ENCODE assay signal across 22 cellular contexts in the genomic region with DNA sequence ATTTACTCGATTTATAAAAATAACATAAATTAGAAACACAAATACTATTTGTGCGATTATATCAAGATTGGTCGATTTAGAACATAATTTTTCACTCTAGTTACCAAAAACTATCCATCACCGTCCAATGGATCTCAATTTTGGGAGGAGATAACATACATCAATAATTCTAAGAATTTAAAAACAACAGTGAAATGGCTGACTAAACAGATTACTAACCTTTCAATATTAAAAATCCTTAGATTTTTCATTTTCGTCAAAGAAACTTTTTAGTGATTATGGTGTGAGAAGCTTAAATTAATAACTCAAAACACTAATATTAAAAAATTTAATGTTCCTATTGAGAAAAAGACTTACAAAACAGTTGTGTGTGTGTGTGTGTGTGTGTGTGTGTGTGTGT.
A peak's percentile ranks its signal among the peaks of the same experiment; 100 is the strongest.
DNase-seq lines count a peak whose midpoint lies in the region; ATAC-seq, FAIRE-seq and TF ChIP-seq lines count a peak whose summit lies in the region.
"Had no signal": no experiment of that assay in that cellular context is flagged by ENCODE, and none has a peak within 500 bp of the region (broad histone marks: within the 10 kb centered on the region; RNA-seq: fewer than 3 reads in every experiment).

No MANE protein-coding gene starts in this region.

- CTCF ChIA-PET in A673 (lab: Charles Lee), result no interaction called here

- H3K36me3 Mint-ChIP-seq in T-helper 17 cell (ENCODE audit: low read depth), result peaks cover 3% of the 10 kb centered on the region

- DNase-seq in D721Med (ENCODE audit: insufficient read length, low spot score), result no peak
- DNase-seq in T-helper 17 cell, result no peak
- DNase-seq in kidney, result no peak
- DNase-seq in NCI-H748 treated with DMSO at 0.1 percent for 48 hours (lab: John Stamatoyannopoulos, UW), result no peak
- DNase-seq in A673 (ENCODE audit: low spot score), result no peak
- DNase-seq: ACHN; AML-193; BE2C; CD4-positive, alpha-beta T cell; CD8-positive, alpha-beta memory T cell; DMS53; DMS79 treated with DMSO at 0.1 percent for 48 hours; GF-D8; H9; HFFc6 had no signal

- peaks cover 6 to 32% of the 10 kb centered on the region in 2 donors for H3K36me3 ChIP-seq in kidney (ENCODE audit: control insufficient read depth in 1 of 2, insufficient read depth in 2 of 2, low read length in 2 of 2)
- no peaks in the 10 kb centered on the region for H3K36me3 ChIP-seq in A673 (ENCODE audit: insufficient read depth, low read length, poor library complexity, severe bottlenecking)

- no peak overlapping the region for H3K4me3 Mint-ChIP-seq in T-helper 17 cell
- H3K4me3 Mint-ChIP-seq: CD14-positive monocyte; CD4-positive, alpha-beta T cell; CD8-positive, alpha-beta memory T cell; GM23338; H9; HFFc6 had no signal

- H3K4me1 Mint-ChIP-seq in T-helper 17 cell, result peaks cover 26% of the 10 kb centered on the region

- no peak overlapping the region for H3K4me3 ChIP-seq in kidney (ENCODE audit: low read length in 2 of 2)
- no peak overlapping the region for H3K4me3 ChIP-seq in A673 (ENCODE audit: low read depth, low read length, poor library complexity, severe bottlenecking)
- H3K4me3 ChIP-seq: BLaER1 treated with 17β-estradiol and CSF1 and Interleukin-3, amounts not matched to agents 10 nM and 100 nM; GM23338 had no signal

- H3K27me3 ChIP-seq in A673 (replicated peaks; ENCODE audit: insufficient read depth, low read depth, low read length, poor library complexity), result no peaks in the 10 kb centered on the region
- H3K27me3 ChIP-seq: BE2C; BLaER1 treated with 17β-estradiol and CSF1 and Interleukin-3, amounts not matched to agents 10 nM and 100 nM had no signal

- intact Hi-C loops in kidney (cut with DNase I), result no loop called here
- intact Hi-C loops in A673 (cut with micrococcal nuclease; ENCODE audit: unreplicated experiment), result no loop called here

- H3K4me1 ChIP-seq in kidney (ENCODE audit: control insufficient read depth in 1 of 2, insufficient read depth in 1 of 2, low read depth in 1 of 2, low read length in 2 of 2) (no peaks in the 10 kb centered on the region), A673 (ENCODE audit: insufficient read depth, low read length, poor library complexity, severe bottlenecking) (no peaks in the 10 kb centered on the region)
- H3K4me1 ChIP-seq: BE2C had no signal

- FAIRE-seq in D721Med (lab: Jason Lieb, UNC) (peak; percentile 55), kidney (lab: Jason Lieb, UNC) (peak; percentile 17)
- FAIRE-seq: GM12891, GM18507 had no signal

- H3K27me3 Mint-ChIP-seq in T-helper 17 cell, result no peaks in the 10 kb centered on the region
- H3K27me3 Mint-ChIP-seq: CD4-positive, alpha-beta T cell; CD8-positive, alpha-beta memory T cell had no signal

- ATAC-seq in T-helper 17 cell, result no peak
- ATAC-seq in HG03108 (IDR thresholded peaks at IDR 0.05; ENCODE audit: unreplicated experiment), result no peak
- ATAC-seq: GM23338, HCT116 had no signal

- BruUV-seq in A673 (replicated peaks; lab: Mats Ljungman, UMichigan), result no TSS peak

- H3K27ac Mint-ChIP-seq in T-helper 17 cell, result peak overlapping the region; percentile 65
- H3K27ac Mint-ChIP-seq: CD4-positive, alpha-beta T cell; CD8-positive, alpha-beta memory T cell; GM23338; HFFc6 had no signal

- no peak overlapping the region for H3K27ac ChIP-seq in kidney (ENCODE audit: low read depth in 2 of 2, low read length in 2 of 2)
- no peak overlapping the region for H3K27ac ChIP-seq in A673 (ENCODE audit: low read depth, low read length, poor library complexity, severe bottlenecking)
- H3K27ac ChIP-seq: BLaER1 treated with 17β-estradiol and CSF1 and Interleukin-3, amounts not matched to agents 10 nM and 100 nM had no signal

- POLR2A ChIA-PET in A673 (lab: Charles Lee; ENCODE audit: low non-redundant PET), result no interaction called here

- H3K9ac ChIP-seq in kidney (ENCODE audit: low read length in 2 of 2), result no peak overlapping the region
- H3K9ac ChIP-seq: BLaER1 treated with 17β-estradiol and CSF1 and Interleukin-3, amounts not matched to agents 10 nM and 100 nM had no signal

- no peak for TF ChIP-seq CTCF in D721Med (IDR thresholded peaks at IDR 0.05; ENCODE audit: insufficient read depth, missing control alignments)
- no peak for TF ChIP-seq CTCF in kidney (IDR thresholded peaks at IDR 0.05; ENCODE audit: borderline replicate concordance, extremely low read depth, insufficient read depth)
- no peak for TF ChIP-seq CTCF in A673 (conservative IDR thresholded peaks at IDR 0.05; ENCODE audit: low read depth, low read length)

- H3K9me3 ChIP-seq in T-helper 17 cell (ENCODE audit: control insufficient read depth, low read length, poor library complexity, severe bottlenecking) (no peaks in the 10 kb centered on the region), kidney (ENCODE audit: control insufficient read depth in 1 of 2, low read length in 2 of 2) (no peaks in the 10 kb centered on the region), A673 (ENCODE audit: low read depth, low read length, poor library complexity, severe bottlenecking) (no peaks in the 10 kb centered on the region)
- H3K9me3 ChIP-seq: BE2C; BLaER1 treated with 17β-estradiol and CSF1 and Interleukin-3, amounts not matched to agents 10 nM and 100 nM had no signal
